Comparison of ENCODE assay signal across 16 cellular contexts in the genomic region with DNA sequence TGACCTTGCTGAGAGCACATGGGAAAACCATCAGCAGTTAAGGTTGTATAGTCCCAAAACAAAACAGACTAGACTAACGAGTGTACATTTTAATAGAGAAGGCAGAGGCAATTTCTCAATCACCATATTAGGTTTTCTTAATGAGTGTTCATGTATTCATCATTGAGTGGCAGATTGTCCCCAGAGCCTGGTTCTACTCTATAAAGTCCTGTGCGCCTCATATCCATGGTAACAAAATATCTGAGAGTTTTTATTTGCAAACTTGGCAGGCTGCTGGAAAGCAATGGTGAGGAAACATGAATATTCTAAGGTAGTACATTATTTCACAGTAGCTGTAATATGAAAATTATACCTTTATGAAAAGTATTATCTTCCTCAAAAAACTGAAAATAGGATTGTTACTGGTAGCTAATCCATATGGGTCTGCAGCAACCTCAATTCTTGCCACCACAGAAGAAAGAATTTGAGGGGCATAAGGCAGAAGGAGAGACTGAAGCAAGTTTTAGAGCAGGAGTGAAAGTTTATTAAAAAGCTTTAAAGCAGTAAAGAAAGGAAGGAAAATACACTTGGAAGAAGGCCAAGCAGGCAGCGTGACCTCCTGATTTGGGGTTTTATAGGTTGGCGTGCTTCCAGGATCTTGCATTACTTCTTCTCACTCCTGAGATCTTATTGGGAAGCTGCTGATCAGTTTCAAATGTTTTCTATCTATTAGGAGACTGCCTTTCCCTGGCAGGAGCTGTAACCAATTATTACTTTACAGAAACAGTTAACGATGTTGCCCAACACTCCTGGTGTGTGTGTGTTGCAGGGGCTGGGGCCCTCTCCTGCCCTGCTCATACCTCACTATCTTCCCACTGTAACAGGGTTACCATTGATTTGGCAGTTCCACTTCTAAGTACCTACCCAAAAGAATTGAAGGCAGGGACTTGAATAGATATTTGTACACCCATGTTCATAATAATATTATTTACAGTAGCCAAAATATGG.
DNase-seq lines count a peak whose midpoint lies in the region; ATAC-seq and TF ChIP-seq lines count a peak whose summit lies in the region.
"Had no signal": no experiment of that assay in that cellular context is flagged by ENCODE, and none has a peak within 500 bp of the region (broad histone marks: within the 10 kb centered on the region; RNA-seq: fewer than 3 reads in every experiment).

No MANE protein-coding gene starts in this region.

- peak overlapping the region; percentile 14 for H2AFZ ChIP-seq in smooth muscle cell (ENCODE audit: low read depth)

- H4K20me1 ChIP-seq in smooth muscle cell (ENCODE audit: low read depth), result no peaks in the 10 kb centered on the region

- no peaks in the 10 kb centered on the region for H3F3A ChIP-seq in smooth muscle cell (ENCODE audit: low read depth)

- TF ChIP-seq EP300 in esophagus muscularis mucosa (IDR thresholded peaks at IDR 0.05), result no peak

- H3K36me3 ChIP-seq in esophagus muscularis mucosa, result no peaks in the 10 kb centered on the region
- H3K36me3 ChIP-seq in smooth muscle cell (ENCODE audit: low read depth), result no peaks in the 10 kb centered on the region
- H3K36me3 ChIP-seq: thyroid gland had no signal

- H3K4me1 ChIP-seq in esophagus muscularis mucosa (peaks cover 8 to 11% (median 11%) of the 10 kb centered on the region in 4 donors), smooth muscle cell (ENCODE audit: low read depth) (no peaks in the 10 kb centered on the region)
- H3K4me1 ChIP-seq: A549 had no signal

- DNase-seq in NCI-H82 (lab: John Stamatoyannopoulos, UW) (peak; percentile 62), NCI-H82 treated with DMSO at 0.1 percent for 48 hours (lab: John Stamatoyannopoulos, UW; ENCODE audit: unreplicated experiment) (no peak), NCI-H446 treated with DMSO at 0.1 percent for 48 hours (lab: John Stamatoyannopoulos, UW) (peak; percentile 74), esophagus muscularis mucosa (ENCODE audit: extremely low spot score) (peak; percentile 77), smooth muscle cell (lab: John Stamatoyannopoulos, UW; ENCODE audit: unreplicated experiment) (no peak), SKM-1 (lab: John Stamatoyannopoulos, UW; ENCODE audit: unreplicated experiment) (no peak), GM19238 (ENCODE audit: insufficient read length, low spot score) (no peak)
- DNase-seq: GF-D8; hippocampal formation; naive thymus-derived CD8-positive, alpha-beta T cell; OCI-M1 had no signal

- no peaks in the 10 kb centered on the region for H3K79me2 ChIP-seq in smooth muscle cell (ENCODE audit: low read depth)

- no peak for ATAC-seq in HG03432 (IDR thresholded peaks at IDR 0.05; ENCODE audit: unreplicated experiment)
- ATAC-seq: A549; activated T-helper 17 cell treated with anti-CD3 and anti-CD28 coated beads, Interleukin-2, amount 50 U/mL, for 72 hours; naive thymus-derived CD8-positive, alpha-beta T cell; WTC11 had no signal

- H3K27ac ChIP-seq in esophagus muscularis mucosa (replicated peaks in 1 of 4) (no peak overlapping the region), smooth muscle cell (ENCODE audit: low read depth) (no peak overlapping the region)
- H3K27ac ChIP-seq: A549 had no signal

- TF ChIP-seq CTCF in esophagus muscularis mucosa (IDR thresholded peaks at IDR 0.05) (no peak), smooth muscle cell (IDR thresholded peaks at IDR 0.05; ENCODE audit: borderline replicate concordance, insufficient read depth, poor library complexity, severe bottlenecking) (no peak)

- H3K27me3 ChIP-seq in esophagus muscularis mucosa (no peaks in the 10 kb centered on the region), smooth muscle cell (ENCODE audit: low read depth) (no peaks in the 10 kb centered on the region)
- H3K27me3 ChIP-seq: thyroid gland had no signal

- TF ChIP-seq POLR2A in esophagus muscularis mucosa (IDR thresholded peaks at IDR 0.05; ENCODE audit: low read depth), result no peak

- H3K9me3 ChIP-seq in esophagus muscularis mucosa (no peaks in the 10 kb centered on the region), smooth muscle cell (replicated peaks; ENCODE audit: low read depth) (no peaks in the 10 kb centered on the region)
- H3K9me3 ChIP-seq: A549, thyroid gland had no signal

- H3K4me3 ChIP-seq in esophagus muscularis mucosa (no peak overlapping the region), smooth muscle cell (no peak overlapping the region)
- H3K4me3 ChIP-seq: A549, thyroid gland had no signal

- H3K9ac ChIP-seq in smooth muscle cell (ENCODE audit: low read depth), result no peak overlapping the region

- 45% methylated on average over 5 of the region's 5 CpGs for WGBS in esophagus muscularis mucosa
- 73% methylated on average over 5 of the region's 5 CpGs for WGBS in smooth muscle cell (ENCODE audit: low lambda C conversion rate)

- intact Hi-C loops in esophagus muscularis mucosa (cut with DNase I), result no loop called here

- no peak overlapping the region for H3K4me2 ChIP-seq in smooth muscle cell
- H3K4me2 ChIP-seq: A549 had no signal

Comparison
In these comparisons a context has a peak if more than half of its experiments do, and no peak if none do; other contexts are left out.
1. DNase-seq: peak in NCI-H82 (single experiment), NCI-H446 treated with DMSO at 0.1 percent for 48 hours (single experiment) and esophagus muscularis mucosa (single experiment); none in NCI-H82 treated with DMSO at 0.1 percent for 48 hours (single experiment), smooth muscle cell (single experiment), SKM-1 (single experiment) and GM19238 (single experiment).